In the genomic region with DNA sequence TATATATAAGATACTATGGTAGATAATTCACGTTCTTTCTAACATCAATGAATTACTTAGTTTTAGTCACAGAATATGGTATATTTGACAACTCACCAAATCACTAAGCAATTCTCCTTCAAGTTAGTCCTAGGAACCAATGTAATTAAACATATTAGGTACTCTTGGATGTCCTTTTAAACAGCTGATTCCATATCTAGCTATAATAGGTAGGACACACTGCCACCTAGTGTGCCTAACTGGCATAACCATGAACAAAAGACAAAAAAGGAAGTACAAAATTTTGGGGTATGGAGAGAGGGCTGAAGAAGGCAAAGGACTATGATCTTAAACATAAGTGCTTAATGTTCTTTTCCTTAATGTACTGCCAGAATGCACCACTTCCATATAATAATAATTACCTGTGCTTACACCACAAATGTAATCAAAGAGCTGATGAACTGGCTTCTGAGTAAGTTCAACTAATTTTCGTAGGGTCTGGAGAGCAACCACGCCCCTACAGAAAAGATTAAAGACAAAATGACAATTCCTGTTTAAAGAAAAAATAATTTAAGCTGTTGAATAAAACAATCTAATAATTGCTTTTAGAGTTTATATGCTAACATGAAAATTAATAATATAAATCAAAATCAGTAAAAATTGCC, we compare ENCODE assay signal across 1 cellular context.
TF ChIP-seq lines count a peak whose summit lies in the region.

No MANE protein-coding gene starts in this region.

TF ChIP-seq in HepG2, 621 proteins besides CTCF, POLR2A, EP300 and RAD21:
- TF ChIP-seq STAG1 (CRISPR knock-in tag; IDR thresholded peaks at IDR 0.05), result peak; percentile 82
- peak; percentile 44; the same call in 1 of the 2 replicates for TF ChIP-seq SMC3 (IDR thresholded peaks at IDR 0.05; ENCODE audit: low read length)
- no peak for TF ChIP-seq KLF11 (CRISPR knock-in tag; IDR thresholded peaks at IDR 0.05)
- TF ChIP-seq, protein P1, sequence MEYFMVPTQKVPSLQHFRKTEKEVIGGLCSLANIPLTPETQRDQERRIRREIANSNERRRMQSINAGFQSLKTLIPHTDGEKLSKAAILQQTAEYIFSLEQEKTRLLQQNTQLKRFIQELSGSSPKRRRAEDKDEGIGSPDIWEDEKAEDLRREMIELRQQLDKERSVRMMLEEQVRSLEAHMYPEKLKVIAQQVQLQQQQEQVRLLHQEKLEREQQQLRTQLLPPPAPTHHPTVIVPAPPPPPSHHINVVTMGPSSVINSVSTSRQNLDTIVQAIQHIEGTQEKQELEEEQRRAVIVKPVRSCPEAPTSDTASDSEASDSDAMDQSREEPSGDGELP (IDR thresholded peaks at IDR 0.05; ENCODE audit: borderline replicate concordance, low read depth), result peak; percentile 89
- TF ChIP-seq ZNF10 (CRISPR knock-in tag; IDR thresholded peaks at IDR 0.05; ENCODE audit: borderline replicate concordance, low read depth), result no peak
- no peak for TF ChIP-seq ZNF773 (CRISPR knock-in tag; IDR thresholded peaks at IDR 0.05; ENCODE audit: borderline replicate concordance)
- TF ChIP-seq ZFP41 (CRISPR knock-in tag; IDR thresholded peaks at IDR 0.05; ENCODE audit: borderline replicate concordance), result no peak
- TF ChIP-seq ZNF790 (CRISPR knock-in tag; IDR thresholded peaks at IDR 0.05; ENCODE audit: borderline replicate concordance), result no peak
